In genomic region chr19:55032170-55032569, GRCh38 we compare ENCODE assay signal across 26 cellular contexts. TPM values are rescaled to one million over a fixed set of nuclear protein-coding genes. Genes with fewer than 3 reads are reported as not detected.
DNase-seq lines count a peak whose midpoint lies in the region; ATAC-seq, FAIRE-seq and TF ChIP-seq lines count a peak whose summit lies in the region.
"Had no signal": no experiment of that assay in that cellular context is flagged by ENCODE, and none has a peak within 500 bp of the region (broad histone marks: within the 10 kb centered on the region; RNA-seq: fewer than 3 reads in every experiment).

No MANE protein-coding gene starts in this region.

- H3K27me3 ChIP-seq in H1 (replicated peaks in 1 of 4; ENCODE audit: control insufficient read depth in 3 of 4, extremely low read depth in 1 of 4, insufficient read depth in 3 of 4, low read length in 3 of 4) (no peaks in the 10 kb centered on the region), neuronal stem cell (ENCODE audit: control insufficient read depth in 3 of 3, insufficient read depth in 3 of 3, low read depth in 1 of 3, low read length in 3 of 3) (no peaks in the 10 kb centered on the region), endodermal cell (ENCODE audit: control insufficient read depth, insufficient read depth, low read length, poor library complexity, severe bottlenecking) (no peaks in the 10 kb centered on the region)
- H3K27me3 ChIP-seq: BLaER1 had no signal

- H3K4ac ChIP-seq in H1 (replicated peaks; ENCODE audit: insufficient read length, low read depth, low read length) (no peak overlapping the region), neuronal stem cell (ENCODE audit: low read length) (no peak overlapping the region)

- no peak for TF ChIP-seq POLR2A in H1 (IDR thresholded peaks at IDR 0.05; ENCODE audit: control extremely low read depth in 1 of 2, low read depth in 2 of 2, low read length in 2 of 2)

- H3K23me2 ChIP-seq in H1 (ENCODE audit: low read depth, low read length) = no peaks in the 10 kb centered on the region; the same call in 1 of the 2 replicates

- H4K8ac ChIP-seq in H1 (ENCODE audit: extremely low read depth, insufficient read depth, low read length) (peak overlapping the region; percentile 14; the same call in 1 of the 2 replicates), neuronal stem cell (ENCODE audit: low read depth, low read length) (no peak overlapping the region)

- FAIRE-seq in H1 (lab: Jason Lieb, UNC) = no peak
- FAIRE-seq: D721Med, GM12878, HepG2 had no signal

- H3K56ac ChIP-seq in H1 (replicated peaks; ENCODE audit: insufficient read length, low read depth, low read length) = no peak overlapping the region

- peaks cover 6% of the 10 kb centered on the region; the same call in 1 of the 2 replicates for H3K79me1 ChIP-seq in H1 (ENCODE audit: low read depth, low read length)
- peaks cover 3% of the 10 kb centered on the region for H3K79me1 ChIP-seq in neuronal stem cell (ENCODE audit: low read depth, low read length)

- H3K18ac ChIP-seq in H1 (ENCODE audit: extremely low read depth, low read length) (no peak overlapping the region), neuronal stem cell (ENCODE audit: low read length) (peak overlapping the region; percentile 65)

- H3K27me3 Mint-ChIP-seq in endodermal cell (ENCODE audit: insufficient read depth) = no peaks in the 10 kb centered on the region
- H3K27me3 Mint-ChIP-seq: CD4-positive, alpha-beta T cell had no signal

- H2BK120ac ChIP-seq in H1 (replicated peaks; ENCODE audit: low read depth, low read length) (no peak overlapping the region), neuronal stem cell (ENCODE audit: low read depth, low read length) (peak overlapping the region; percentile 67)

- H2BK5ac ChIP-seq in H1 (ENCODE audit: low read depth, low read length) = no peak overlapping the region; the same call in 1 of the 2 replicates
- H2BK5ac ChIP-seq in neuronal stem cell (ENCODE audit: low read length) = peak overlapping the region; percentile 48

- H3K27ac Mint-ChIP-seq in endodermal cell = no peak overlapping the region
- H3K27ac Mint-ChIP-seq: CD4-positive, alpha-beta T cell had no signal

- intact Hi-C loops in cardiac septum (cut with DNase I) = no loop called here
- intact Hi-C loops in left ventricle myocardium superior (cut with micrococcal nuclease) = no loop called here

- H3K27ac ChIP-seq in H1 (ENCODE audit: low read depth, low read length) (no peak overlapping the region), neuronal stem cell (replicated peaks; ENCODE audit: low read length) (no peak overlapping the region), endodermal cell (ENCODE audit: low read depth, low read length) (no peak overlapping the region)
- H3K27ac ChIP-seq: BLaER1 had no signal

- H4K5ac ChIP-seq in H1 (ENCODE audit: insufficient read length, low read depth, low read length) = no peak overlapping the region

- H3K79me2 ChIP-seq in H1 (ENCODE audit: control insufficient read depth in 1 of 2, insufficient read depth in 2 of 2, low read length in 2 of 2) = peaks cover 0 to 22% of the 10 kb centered on the region in 2 experiments; a peak in 1 of 4 replicates

- H4K20me1 ChIP-seq in H1 (replicated peaks in 1 of 2; ENCODE audit: control insufficient read depth in 1 of 2, insufficient read depth in 2 of 2, low read length in 2 of 2) = peaks cover 2 to 3% of the 10 kb centered on the region in 2 experiments

- TF ChIP-seq EP300 in H1 (IDR thresholded peaks at IDR 0.05; ENCODE audit: borderline replicate concordance in 1 of 2, low read depth in 2 of 2, low read length in 2 of 2) = no peak

- H3K4me1 ChIP-seq in H1 (replicated peaks in 1 of 4; ENCODE audit: control insufficient read depth in 3 of 4, insufficient read depth in 4 of 4, low read length in 3 of 4) (no peaks in the 10 kb centered on the region), neuronal stem cell (ENCODE audit: control insufficient read depth in 2 of 2, insufficient read depth in 1 of 2, low read depth in 1 of 2, low read length in 2 of 2) (no peaks in the 10 kb centered on the region), endodermal cell (ENCODE audit: control insufficient read depth, insufficient read depth, low read length) (no peaks in the 10 kb centered on the region)

- TF ChIP-seq CTCF in H1 (IDR thresholded peaks at IDR 0.05; ENCODE audit: control extremely low read depth in 1 of 3, insufficient read depth in 1 of 3, low read depth in 1 of 3, low read length in 3 of 3) (no peak), endodermal cell (conservative IDR thresholded peaks at IDR 0.05) (no peak)

- no peak overlapping the region for H3K9ac ChIP-seq in H1 (replicated peaks in 1 of 4; ENCODE audit: extremely low read depth in 1 of 4, low read depth in 3 of 4, low read length in 3 of 4)
- peak overlapping the region; percentile 44 for H3K9ac ChIP-seq in neuronal stem cell (ENCODE audit: low read depth, low read length, poor library complexity)
- no peak overlapping the region for H3K9ac ChIP-seq in endodermal cell (ENCODE audit: extremely low read depth, low read length, poor library complexity, severe bottlenecking)
- H3K9ac ChIP-seq: BLaER1 had no signal

- no peak overlapping the region for H2AFZ ChIP-seq in H1 (ENCODE audit: low read length)
- H2AFZ ChIP-seq in neuronal stem cell (ENCODE audit: low read length) = no peak overlapping the region

- CTCF ChIA-PET in H1 (lab: Charles Lee; ENCODE audit: partially characterized antibody) = interaction anchor here (0.9 to 1.1 kb wide), 2 partner anchors 12 to 17 kb away, joined by 3 read pairs; no protein-coding TSS in a partner anchor

- H2AK5ac ChIP-seq in H1 (ENCODE audit: low read depth, low read length) (no peak overlapping the region), neuronal stem cell (ENCODE audit: low read depth, low read length) (peak overlapping the region; percentile 97)

- DNase-seq in cardiac septum (ENCODE audit: low spot score) (peak; percentile 47), left ventricle myocardium superior (no peak), H1 (ENCODE audit: low read depth in 1 of 2, low spot score in 2 of 2) (no peak), neuronal stem cell (ENCODE audit: low spot score) (no peak), C1 segment of cervical spinal cord (lab: John Stamatoyannopoulos, UW) (no peak), endodermal cell (no peak), SHP77 treated with DMSO at 0.1 percent for 48 hours (lab: John Stamatoyannopoulos, UW) (no peak)
- DNase-seq: 8988T; CD4-positive, alpha-beta T cell; GDM1; GOT3; Kasumi-1; NCI-H1105 treated with DMSO at 0.1 percent for 48 hours; NCI-H146; NCI-H1930; NCI-H2107; NCI-H446; Right ventricle myocardium superior; RPMI8226 had no signal

- H2BK20ac ChIP-seq in H1 (ENCODE audit: low read length) = no peak overlapping the region

- peaks cover 17% of the 10 kb centered on the region for H3K36me3 Mint-ChIP-seq in endodermal cell (ENCODE audit: low read depth)

- H3K36me3 ChIP-seq in H1 (ENCODE audit: control insufficient read depth in 2 of 4, insufficient read depth in 4 of 4, low read length in 3 of 4) = no peaks in the 10 kb centered on the region
- peaks cover 0 to 8% of the 10 kb centered on the region in 2 donors for H3K36me3 ChIP-seq in neuronal stem cell (replicated peaks in 1 of 2; ENCODE audit: control insufficient read depth in 2 of 2, insufficient read depth in 2 of 2, low read length in 2 of 2)
- H3K36me3 ChIP-seq in endodermal cell (ENCODE audit: control insufficient read depth, insufficient read depth, low read length) = peaks cover 55% of the 10 kb centered on the region

- H3K9me3 ChIP-seq in H1 (ENCODE audit: insufficient read depth in 2 of 2, low read depth in 1 of 2, low read length in 1 of 2) (no peaks in the 10 kb centered on the region), neuronal stem cell (replicated peaks in 1 of 2; ENCODE audit: control insufficient read depth in 2 of 2, insufficient read depth in 1 of 2, low read depth in 1 of 2, low read length in 2 of 2) (peaks cover 0 to 2% of the 10 kb centered on the region in 2 donors), endodermal cell (ENCODE audit: control insufficient read depth, low read length) (no peaks in the 10 kb centered on the region)

- no peaks in the 10 kb centered on the region for H3K4me1 Mint-ChIP-seq in endodermal cell

- H2BK15ac ChIP-seq in H1 (ENCODE audit: low read length) (no peak overlapping the region), neuronal stem cell (ENCODE audit: low read length) (peak overlapping the region; percentile 71)

- WGBS in H1 (ENCODE audit: extremely low coverage in 1 of 2, insufficient coverage in 1 of 2, insufficient read length in 1 of 2, insufficient replicate concordance in 2 of 2, low coverage in 1 of 2, low lambda C conversion rate in 2 of 2, missing lambda C conversion rate in 1 of 2), 2 experiments = 97% methylated on average over 14 of the region's 18 CpGs; no CpG with 5 or more reads in 1 of the 2 experiments
- WGBS in neuronal stem cell (ENCODE audit: extremely low coverage in 2 of 2, insufficient read length in 2 of 2, insufficient replicate concordance in 1 of 2), 2 donors = no CpG with 5 or more reads among the region's 18 CpGs
- 96 to 97% methylated on average over 15 to 18 of the region's 18 CpGs for WGBS in endodermal cell (ENCODE audit: insufficient coverage in 1 of 2, insufficient read length in 1 of 2), 2 experiments

- no peak for TF ChIP-seq RAD21 in H1 (IDR thresholded peaks at IDR 0.05 in 1 of 2, conservative IDR thresholded peaks at IDR 0.05 in 1 of 2; ENCODE audit: low read depth in 2 of 2, low read length in 2 of 2)

- no peak overlapping the region for H3K23ac ChIP-seq in H1 (ENCODE audit: insufficient read length)
- no peak overlapping the region for H3K23ac ChIP-seq in neuronal stem cell (ENCODE audit: low read depth, low read length, poor library complexity)

- POLR2A ChIA-PET in H1 (lab: Charles Lee; ENCODE audit: partially characterized antibody) = interaction anchor here (1.8 kb wide), 1 partner anchor 22 kb away, joined by 4 read pairs; no protein-coding TSS in a partner anchor

- H4K91ac ChIP-seq in H1 (replicated peaks; ENCODE audit: insufficient read length, low read length) (no peak overlapping the region), neuronal stem cell (ENCODE audit: low read depth, low read length, poor library complexity) (peak overlapping the region; percentile 79)

- no peak overlapping the region for H3K14ac ChIP-seq in H1 (ENCODE audit: insufficient read length)
- no peak overlapping the region for H3K14ac ChIP-seq in neuronal stem cell (ENCODE audit: low read length)

- H3K9me3 Mint-ChIP-seq in endodermal cell = no peaks in the 10 kb centered on the region
- H3K9me3 Mint-ChIP-seq: CD4-positive, alpha-beta T cell had no signal

- H3K4me3 Mint-ChIP-seq in endodermal cell = no peak overlapping the region
- H3K4me3 Mint-ChIP-seq: CD4-positive, alpha-beta T cell had no signal

- ATAC-seq in left ventricle myocardium superior (no peak), GM21717 (IDR thresholded peaks at IDR 0.05; ENCODE audit: unreplicated experiment) (no peak)
- ATAC-seq: GM12878, HepG2 had no signal

- H3K4me3 ChIP-seq in H1 (ENCODE audit: extremely low read depth in 1 of 4, insufficient read depth in 2 of 4, low read depth in 3 of 4, low read length in 4 of 4) (no peak overlapping the region), neuronal stem cell (ENCODE audit: low read length in 2 of 2) (no peak overlapping the region), endodermal cell (ENCODE audit: low read length) (no peak overlapping the region)
- H3K4me3 ChIP-seq: BLaER1, GM12878 had no signal

- H3K4me2 ChIP-seq in H1 (ENCODE audit: insufficient read depth in 1 of 2, low read depth in 2 of 2, low read length in 2 of 2) (no peak overlapping the region), neuronal stem cell (ENCODE audit: insufficient read depth, low read length, poor library complexity, severe bottlenecking) (no peak overlapping the region)
- H3K4me2 ChIP-seq: BLaER1 had no signal

- H2BK12ac ChIP-seq in H1 (ENCODE audit: low read depth, low read length) (no peak overlapping the region), neuronal stem cell (ENCODE audit: low read length) (no peak overlapping the region)

RNA-seq across cellular contexts. Expression of gene GP6, which starts 5.9 kb away (rescaled TPM):
- total RNA-seq in cardiac septum = 0.65 TPM
- not detected for total RNA-seq in left ventricle myocardium superior
- total RNA-seq in H1 (2021; fragmentation: NEBNext Ultra II Directional; extraction: Animal tissue kit (Norgen Biotek cat#: 25700)) = 0.26 TPM in 1 of 2 replicates, not detected in the other
- 0.18 and 0.42 TPM in 2 replicates for polyA plus RNA-seq in H1 (2011; rRNA removed)
- 0.31 TPM for polyA plus RNA-seq in H1 (2011; cell fraction: cytosol; rRNA removed)
- polyA plus RNA-seq in H1 (2011; cell fraction: nucleus; rRNA removed) = 0.98 TPM
- 0.50 to 1.2 TPM (median 0.53 TPM) in 4 replicates for polyA plus RNA-seq in H1 (2012, experiment 1 of 2)
- polyA plus RNA-seq in H1 (2012, experiment 2 of 2) = not detected
- polyA plus RNA-seq in H1 (2013, experiment 1 of 2) = 0.18 TPM
- 0.11 TPM for polyA plus RNA-seq in H1 (2013, experiment 2 of 2)
- polyA minus RNA-seq in H1 (2011; rRNA and poly(A)+ RNA removed) = 0.22 and 0.66 TPM in 2 replicates
- polyA minus RNA-seq in H1 (2011; cell fraction: cytosol; rRNA and poly(A)+ RNA removed) = not detected
- polyA minus RNA-seq in H1 (2011; cell fraction: nucleus; rRNA and poly(A)+ RNA removed) = 0.40 TPM
- polyA plus RNA-seq in neuronal stem cell (2013, experiment 1 of 2) = 0.26 TPM
- 0.17 TPM for polyA plus RNA-seq in neuronal stem cell (2013, experiment 2 of 2)
- total RNA-seq in endodermal cell = under 1 TPM in 1 of 2 donors, not detected in 1; 0.22 TPM
- polyA plus RNA-seq in endodermal cell (2013, experiment 1 of 2) = not detected
- 0.41 TPM for polyA plus RNA-seq in endodermal cell (2013, experiment 2 of 2)
- total RNA-seq: GM12878, HepG2, MCF 10A had no signal
- polyA plus RNA-seq: AG04450, GM12878 had no signal

RNA-seq across cellular contexts. Expression of gene RDH13, which starts 30.8 kb away (rescaled TPM):
- total RNA-seq in cardiac septum = 43.4 TPM
- total RNA-seq in left ventricle myocardium superior = 52.0 TPM
- 29.4 and 31.5 TPM in 2 replicates for total RNA-seq in H1 (2021; fragmentation: NEBNext Ultra II Directional; extraction: Animal tissue kit (Norgen Biotek cat#: 25700))
- 15.9 and 20.5 TPM in 2 replicates for polyA plus RNA-seq in H1 (2011; rRNA removed)
- polyA plus RNA-seq in H1 (2011; cell fraction: cytosol; rRNA removed) = 17.2 TPM
- polyA plus RNA-seq in H1 (2011; cell fraction: nucleus; rRNA removed) = 41.2 TPM
- 20.1 to 26.0 TPM (median 24.4 TPM) in 4 replicates for polyA plus RNA-seq in H1 (2012, experiment 1 of 2)
- 16.8 TPM for polyA plus RNA-seq in H1 (2012, experiment 2 of 2)
- 15.7 TPM for polyA plus RNA-seq in H1 (2013, experiment 1 of 2)
- polyA plus RNA-seq in H1 (2013, experiment 2 of 2) = 14.9 TPM
- polyA minus RNA-seq in H1 (2011; rRNA and poly(A)+ RNA removed) = 22.0 and 25.7 TPM in 2 replicates
- 18.3 TPM for polyA minus RNA-seq in H1 (2011; cell fraction: cytosol; rRNA and poly(A)+ RNA removed)
- 27.8 TPM for polyA minus RNA-seq in H1 (2011; cell fraction: nucleus; rRNA and poly(A)+ RNA removed)
- polyA plus RNA-seq in neuronal stem cell (2013, experiment 1 of 2) = 7.9 TPM
- polyA plus RNA-seq in neuronal stem cell (2013, experiment 2 of 2) = 7.9 TPM
- 10 to 100 TPM; 20.6 to 39.0 TPM for total RNA-seq in endodermal cell
- polyA plus RNA-seq in endodermal cell (2013, experiment 1 of 2) = 9.6 TPM
- polyA plus RNA-seq in endodermal cell (2013, experiment 2 of 2) = 9.2 TPM

RNA-seq across cellular contexts. Expression of gene EPS8L1, which starts 43.5 kb away (rescaled TPM):
- 1.9 TPM for total RNA-seq in cardiac septum
- 2.7 TPM for total RNA-seq in left ventricle myocardium superior
- total RNA-seq in H1 (2021; fragmentation: NEBNext Ultra II Directional; extraction: Animal tissue kit (Norgen Biotek cat#: 25700)) = 30.2 and 37.0 TPM in 2 replicates
- polyA plus RNA-seq in H1 (2011; rRNA removed) = 19.8 and 33.6 TPM in 2 replicates
- polyA plus RNA-seq in H1 (2011; cell fraction: cytosol; rRNA removed) = 40.0 TPM
- polyA plus RNA-seq in H1 (2011; cell fraction: nucleus; rRNA removed) = 100 TPM
- 33.6 to 63.1 TPM (median 56.4 TPM) in 4 replicates for polyA plus RNA-seq in H1 (2012, experiment 1 of 2)
- polyA plus RNA-seq in H1 (2012, experiment 2 of 2) = 37.3 TPM
- polyA plus RNA-seq in H1 (2013, experiment 1 of 2) = 21.4 TPM
- 19.2 TPM for polyA plus RNA-seq in H1 (2013, experiment 2 of 2)
- polyA minus RNA-seq in H1 (2011; rRNA and poly(A)+ RNA removed) = 21.6 and 24.3 TPM in 2 replicates
- polyA minus RNA-seq in H1 (2011; cell fraction: cytosol; rRNA and poly(A)+ RNA removed) = 31.6 TPM
- polyA minus RNA-seq in H1 (2011; cell fraction: nucleus; rRNA and poly(A)+ RNA removed) = 27.3 TPM
- polyA plus RNA-seq in neuronal stem cell (2013, experiment 1 of 2) = 19.6 TPM
- polyA plus RNA-seq in neuronal stem cell (2013, experiment 2 of 2) = 18.4 TPM
- 10 to 100 TPM; 29.4 to 52.8 TPM for total RNA-seq in endodermal cell
- 14.5 TPM for polyA plus RNA-seq in endodermal cell (2013, experiment 1 of 2)
- polyA plus RNA-seq in endodermal cell (2013, experiment 2 of 2) = 14.3 TPM
